In genomic region chr10:50294582-50294981, GRCh38 we compare ENCODE assay signal across 1 cellular context.
TF ChIP-seq lines count a peak whose summit lies in the region.

No MANE protein-coding gene starts in this region.

TF ChIP-seq in GM12878, 131 proteins besides CTCF, POLR2A, EP300 and RAD21:
- TF ChIP-seq POLR2AphosphoS5 (IDR thresholded peaks at IDR 0.05; ENCODE audit: low read length): peak; percentile 36; the same call in 1 of the 2 replicates
- TF ChIP-seq SREBF2 (IDR thresholded peaks at IDR 0.05; ENCODE audit: low read length): no peak
- no peak for TF ChIP-seq RBBP5 (conservative IDR thresholded peaks at IDR 0.05)
TF ChIP-seq in GM12878: peak in this region for 1.
